Comparison of ENCODE assay signal across 8 cellular contexts in genomic region chr7:17680943-17681351, GRCh38.
DNase-seq lines count a peak whose midpoint lies in the region; ATAC-seq and TF ChIP-seq lines count a peak whose summit lies in the region.

No MANE protein-coding gene starts in this region.

- peaks cover 0 to 3% of the 10 kb centered on the region in 2 donors for H3K27me3 Mint-ChIP-seq in CD4-positive, alpha-beta memory T cell

- peak in 4 of 5 donors; percentile 5 to 32 (median 22) for DNase-seq in CD4-positive, alpha-beta memory T cell
- DNase-seq in astrocyte of the spinal cord (ENCODE audit: low read depth, low spot score) (peak; percentile 67), kidney epithelial cell (ENCODE audit: low read depth) (no peak), vagina (ENCODE audit: extremely low spot score in 2 of 2) (no peak), MG63 (no peak), mucosa of gallbladder (ENCODE audit: low spot score) (no peak)

- POLR2A ChIA-PET in CD4-positive, alpha-beta memory T cell (lab: Charles Lee; ENCODE audit: partially characterized antibody), result no interaction called here

- H3K27me3 ChIP-seq in CD4-positive, alpha-beta memory T cell (ENCODE audit: insufficient read depth, low read length), result no peaks in the 10 kb centered on the region
- H3K27me3 ChIP-seq in kidney epithelial cell (ENCODE audit: control insufficient read depth, insufficient read depth, low read length), result no peaks in the 10 kb centered on the region
- H3K27me3 ChIP-seq in vagina, result no peaks in the 10 kb centered on the region
- no peaks in the 10 kb centered on the region for H3K27me3 ChIP-seq in MG63

- no peaks in the 10 kb centered on the region for H3K36me3 ChIP-seq in CD4-positive, alpha-beta memory T cell (ENCODE audit: insufficient read depth, low read length)
- no peaks in the 10 kb centered on the region for H3K36me3 ChIP-seq in kidney epithelial cell (ENCODE audit: control insufficient read depth, insufficient read depth, low read length)
- H3K36me3 ChIP-seq in vagina, result no peaks in the 10 kb centered on the region
- no peaks in the 10 kb centered on the region for H3K36me3 ChIP-seq in MG63

- no peak overlapping the region for H3K4me3 Mint-ChIP-seq in CD4-positive, alpha-beta memory T cell

- TF ChIP-seq CTCF in astrocyte of the spinal cord (IDR thresholded peaks at IDR 0.05; ENCODE audit: low read depth, low read length) (peak; percentile 21), kidney epithelial cell (IDR thresholded peaks at IDR 0.05; ENCODE audit: insufficient read depth, low read length, poor library complexity, severe bottlenecking) (peak; percentile 11), vagina (IDR thresholded peaks at IDR 0.05) (peak; percentile 38 to 70 (median 68))

- H3K9me3 Mint-ChIP-seq in CD4-positive, alpha-beta memory T cell, result no peaks in the 10 kb centered on the region

- no peak for TF ChIP-seq POLR2A in vagina (IDR thresholded peaks at IDR 0.05)

- no peaks in the 10 kb centered on the region for H3K9me3 ChIP-seq in CD4-positive, alpha-beta memory T cell (ENCODE audit: control insufficient read depth in 1 of 2, low read length in 2 of 2)
- H3K9me3 ChIP-seq in vagina, result no peaks in the 10 kb centered on the region
- no peaks in the 10 kb centered on the region for H3K9me3 ChIP-seq in MG63

- H3K4me3 ChIP-seq in CD4-positive, alpha-beta memory T cell (ENCODE audit: low read length in 2 of 2), result no peak overlapping the region
- H3K4me3 ChIP-seq in astrocyte of the spinal cord (ENCODE audit: low read depth, low read length) (no peak overlapping the region), kidney epithelial cell (ENCODE audit: low read depth, low read length) (no peak overlapping the region), vagina (no peak overlapping the region), MG63 (no peak overlapping the region)

- in situ Hi-C loops in astrocyte of the spinal cord (cut with HindIII; ENCODE audit: low sequenced_read_pairs), result no loop called here

- no peaks in the 10 kb centered on the region for H3K4me1 Mint-ChIP-seq in CD4-positive, alpha-beta memory T cell

- no peaks in the 10 kb centered on the region for H3K4me1 ChIP-seq in CD4-positive, alpha-beta memory T cell (ENCODE audit: insufficient read depth, low read length)
- peaks cover 31% of the 10 kb centered on the region for H3K4me1 ChIP-seq in vagina

- peak; percentile 44 for ATAC-seq in HG03432 (IDR thresholded peaks at IDR 0.05; ENCODE audit: unreplicated experiment)
- ATAC-seq in esophagus mucosa, result no peak

- H3K27ac Mint-ChIP-seq in CD4-positive, alpha-beta memory T cell, result no peak overlapping the region

- intact Hi-C loops in CD4-positive, alpha-beta memory T cell (cut with micrococcal nuclease), result loop anchor here (1.0 kb wide), 1 partner anchor 640 kb away; no protein-coding TSS in a partner anchor
- intact Hi-C loops in vagina (cut with DNase I), result loop anchor here (10.0 kb wide), 1 partner anchor 664 kb away; no protein-coding TSS in a partner anchor

- CTCF ChIA-PET in CD4-positive, alpha-beta memory T cell (lab: Charles Lee; ENCODE audit: partially characterized antibody), result interaction anchor here (0.7 to 6.7 kb wide), 16 partner anchors 10 to 1986 kb away, joined by 3 to 73 read pairs (median 5); no protein-coding TSS in a partner anchor

- H3K27ac ChIP-seq in CD4-positive, alpha-beta memory T cell (ENCODE audit: low read depth, low read length), result no peak overlapping the region
- H3K27ac ChIP-seq in vagina, result peak overlapping the region; percentile 81

- H3K36me3 Mint-ChIP-seq in CD4-positive, alpha-beta memory T cell, result no peaks in the 10 kb centered on the region

Comparison
In these comparisons a context has a peak if more than half of its experiments do, and no peak if none do; other contexts are left out.
1. DNase-seq: peak in CD4-positive, alpha-beta memory T cell (4 of 5) and astrocyte of the spinal cord (single experiment); none in kidney epithelial cell (single experiment), vagina (0 of 2), MG63 (single experiment) and mucosa of gallbladder (single experiment).
2. CTCF ChIP-seq: peak in every context shown above with its lines; median percentile 68 in vagina; 21 in astrocyte of the spinal cord; 11 in kidney epithelial cell.